Comparison of ENCODE assay signal across 8 cellular contexts in genomic region chr18:12883684-12884520, GRCh38. TPM values are rescaled to one million over a fixed set of nuclear protein-coding genes. Genes with fewer than 3 reads are reported as not detected.
DNase-seq lines count a peak whose midpoint lies in the region; ATAC-seq, FAIRE-seq and TF ChIP-seq lines count a peak whose summit lies in the region.

TSS of gene PTPN2 (minus strand) at chr18:12884237. CDS start at chr18:12884141, 96 bp downstream.

- in situ Hi-C loops in IMR-90 (cut with MboI; ENCODE audit: low sequenced_read_pairs): no loop called here

- H3K9me1 ChIP-seq in IMR-90 (ENCODE audit: insufficient read depth, low read length) (peaks cover 12% of the 10 kb centered on the region), endothelial cell of umbilical vein (replicated peaks; ENCODE audit: control insufficient read depth, extremely low read depth, insufficient read depth, low read length) (no peaks in the 10 kb centered on the region)

- DNase-seq in DMS114 treated with DMSO at 0.1 percent for 48 hours (lab: John Stamatoyannopoulos, UW; ENCODE audit: unreplicated experiment) (peak; percentile 81), IMR-90 (peak; percentile 95), OCI-LY7 (ENCODE audit: low spot score) (peak; percentile 95), activated T-cell treated with anti-CD3 and anti-CD28 coated beads for 1 hour (ENCODE audit: low read depth) (peak; percentile 84), endothelial cell of umbilical vein (ENCODE audit: low read depth, low spot score) (peak; percentile 95)
- DNase-seq in stimulated activated CD8-positive, alpha-beta memory T cell treated with anti-CD3 and anti-CD28 coated beads, Interleukin-2, amount 100 ng/mL, for 48 hours (ENCODE audit: low read depth in 2 of 2): peak; percentile 82 to 83

- H3K4me1 ChIP-seq in IMR-90 (ENCODE audit: control insufficient read depth, insufficient read depth, low read length): peaks cover 9% of the 10 kb centered on the region
- peaks cover 61% of the 10 kb centered on the region for H3K4me1 ChIP-seq in OCI-LY7 (ENCODE audit: insufficient read depth, low read length, poor library complexity, severe bottlenecking)
- H3K4me1 ChIP-seq in endothelial cell of umbilical vein (ENCODE audit: control insufficient read depth, extremely low read depth, insufficient read depth, low read length): peaks cover 6% of the 10 kb centered on the region
- peaks cover 64% of the 10 kb centered on the region for H3K4me1 ChIP-seq in mononuclear cell (ENCODE audit: insufficient read depth, low read length)

- peak; percentile 87 for FAIRE-seq in endothelial cell of umbilical vein (lab: Jason Lieb, UNC)

- peak within 1 kb of the TSS; percentile 93 to 100 for H4K8ac ChIP-seq in IMR-90 (ENCODE audit: low read depth in 2 of 2, low read length in 2 of 2)

- no TSS peak for BruUV-seq in IMR-90 (replicated peaks; lab: Mats Ljungman, UMichigan)
- BruUV-seq in OCI-LY7 (replicated peaks; lab: Mats Ljungman, UMichigan): no TSS peak
- BruUV-seq in endothelial cell of umbilical vein (replicated peaks; lab: Mats Ljungman, UMichigan): no TSS peak

- H3K79me2 ChIP-seq in OCI-LY7 (ENCODE audit: insufficient read depth, low read depth, low read length) (peaks cover 47% of the 10 kb centered on the region), endothelial cell of umbilical vein (ENCODE audit: control insufficient read depth, insufficient read depth, low read length) (peaks cover 37% of the 10 kb centered on the region)

- TF ChIP-seq POLR2A in IMR-90 (IDR thresholded peaks at IDR 0.05; ENCODE audit: low read depth, low read length) (peak; percentile 98), endothelial cell of umbilical vein (IDR thresholded peaks at IDR 0.05; ENCODE audit: low read depth, low read length) (peak; percentile 96)

- peak within 1 kb of the TSS; percentile 99 for H2BK5ac ChIP-seq in IMR-90 (ENCODE audit: low read depth, low read length, poor library complexity, severe bottlenecking)

- peak within 1 kb of the TSS; percentile 100 for H2AK9ac ChIP-seq in IMR-90 (replicated peaks; ENCODE audit: low read depth, low read length, poor library complexity)

- no peak for TF ChIP-seq RAD21 in IMR-90 (IDR thresholded peaks at IDR 0.05; ENCODE audit: low read length)

- TF ChIP-seq CTCF in IMR-90 (conservative IDR thresholded peaks at IDR 0.05; ENCODE audit: low read depth, low read length) (no peak), OCI-LY7 (conservative IDR thresholded peaks at IDR 0.05; ENCODE audit: low read length) (no peak), endothelial cell of umbilical vein (IDR thresholded peaks at IDR 0.05; ENCODE audit: extremely low read depth in 1 of 2, insufficient read depth in 1 of 2, low read depth in 1 of 2, low read length in 2 of 2) (no peak)

- H2AK5ac ChIP-seq in IMR-90 (ENCODE audit: low read depth, low read length): peak within 1 kb of the TSS; percentile 95

- H4K20me1 ChIP-seq in IMR-90 (ENCODE audit: insufficient read depth, low read length) (peaks cover 14% of the 10 kb centered on the region; the same call in 1 of the 2 replicates), OCI-LY7 (ENCODE audit: insufficient read depth, low read length) (peaks cover 35% of the 10 kb centered on the region; the same call in 1 of the 2 replicates), endothelial cell of umbilical vein (replicated peaks; ENCODE audit: control insufficient read depth, extremely low read depth, insufficient read depth, low read length) (no peaks in the 10 kb centered on the region)

- H3K9ac ChIP-seq in IMR-90 (ENCODE audit: low read depth, low read length): peak within 1 kb of the TSS; percentile 99
- H3K9ac ChIP-seq in endothelial cell of umbilical vein (replicated peaks; ENCODE audit: extremely low read depth, insufficient read depth, low read length): peak within 1 kb of the TSS; percentile 98

- H3K56ac ChIP-seq in IMR-90 (ENCODE audit: extremely low read depth, insufficient read depth, low read length): peak within 1 kb of the TSS; percentile 99

- H2AFZ ChIP-seq in IMR-90 (replicated peaks; ENCODE audit: low read length, poor library complexity) (peak within 1 kb of the TSS; percentile 100), OCI-LY7 (ENCODE audit: low read length) (peak within 1 kb of the TSS; percentile 71; the same call in 1 of the 2 replicates), endothelial cell of umbilical vein (ENCODE audit: low read depth, low read length) (peak within 1 kb of the TSS; percentile 92)

- peak within 1 kb of the TSS; percentile 87 for H4K5ac ChIP-seq in IMR-90 (ENCODE audit: low read depth, low read length)

- intact Hi-C loops in IMR-90 (cut with micrococcal nuclease) (loop anchor here (2.0 kb wide), 1 partner anchor 45 kb away; no protein-coding TSS in a partner anchor), OCI-LY7 (cut with micrococcal nuclease; ENCODE audit: unreplicated experiment) (loop anchor here (1.0 to 5.0 kb wide), 4 partner anchors 21 to 507 kb away; partner anchors contain the start of genes AFG3L2 and SEH1L), endothelial cell of umbilical vein (cut with micrococcal nuclease) (loop anchor here (2.0 to 5.0 kb wide), 3 partner anchors 55 to 492 kb away; partner anchors contain the start of gene SEH1L)

- H3K27ac ChIP-seq in IMR-90 (ENCODE audit: insufficient read depth, low read length): peak within 1 kb of the TSS; percentile 99
- peak within 1 kb of the TSS; percentile 86 for H3K27ac ChIP-seq in OCI-LY7 (ENCODE audit: low read depth, low read length, poor library complexity, severe bottlenecking)
- peak within 1 kb of the TSS; percentile 97 for H3K27ac ChIP-seq in endothelial cell of umbilical vein (ENCODE audit: insufficient read depth, low read depth, low read length)

- H3K4me3 ChIP-seq in IMR-90 (ENCODE audit: insufficient read depth, low read depth, low read length) (peak within 1 kb of the TSS; percentile 71), OCI-LY7 (ENCODE audit: low read depth, low read length, poor library complexity, severe bottlenecking) (peak within 1 kb of the TSS; percentile 78), endothelial cell of umbilical vein (replicated peaks in 1 of 3; ENCODE audit: insufficient read depth in 1 of 3, low read depth in 1 of 3, low read length in 3 of 3) (peak within 1 kb of the TSS; percentile 72 to 92 (median 74)), mononuclear cell (ENCODE audit: low read length) (peak within 1 kb of the TSS; percentile 85)

- H3K79me1 ChIP-seq in IMR-90 (ENCODE audit: low read depth in 1 of 2, low read length in 2 of 2): peaks cover 20 to 53% of the 10 kb centered on the region in 2 experiments

- H3K4ac ChIP-seq in IMR-90 (ENCODE audit: low read depth, low read length): peak within 1 kb of the TSS; percentile 100

- peak within 1 kb of the TSS; percentile 98 for H3K23ac ChIP-seq in IMR-90 (ENCODE audit: low read depth, low read length)

- 1% methylated on average over 19 of the region's 111 CpGs; no CpG with 5 or more reads in 1 of the 2 experiments for WGBS in IMR-90 (ENCODE audit: extremely low coverage in 2 of 2, insufficient read length in 1 of 2), 2 experiments

- dilution Hi-C loops in IMR-90 (cut with HindIII; ENCODE audit: low sequenced_read_pairs, unreplicated experiment): no loop called here
- dilution Hi-C loops in endothelial cell of umbilical vein (cut with MboI; ENCODE audit: extremely low pct_ligation_motif_present, low sequenced_read_pairs): no loop called here

- H3K9me2 ChIP-seq in OCI-LY7 (ENCODE audit: insufficient read depth, low read length): no peaks in the 10 kb centered on the region

- H2BK20ac ChIP-seq in IMR-90 (ENCODE audit: low read depth, low read length): 0 out of 2 replicates have a peak within 1 kb of the TSS, but pooled peaks have one; percentile 47

- peak within 1 kb of the TSS; percentile 99 for H4K91ac ChIP-seq in IMR-90 (ENCODE audit: insufficient read depth, low read depth, low read length)

- H3K27me3 ChIP-seq in IMR-90 (ENCODE audit: control insufficient read depth, insufficient read depth, low read length): no peaks in the 10 kb centered on the region
- H3K27me3 ChIP-seq in endothelial cell of umbilical vein (ENCODE audit: control insufficient read depth in 2 of 2, insufficient read depth in 2 of 2, low read length in 2 of 2): no peaks in the 10 kb centered on the region
- no peaks in the 10 kb centered on the region for H3K27me3 ChIP-seq in mononuclear cell (ENCODE audit: insufficient read depth, low read length)

- CTCF ChIA-PET in IMR-90 (lab: Yijun Ruan, JAX): interaction anchor here (0.9 to 1.5 kb wide), 2 partner anchors 43 to 101 kb away, joined by 3 read pairs; no protein-coding TSS in a partner anchor
- CTCF ChIA-PET in OCI-LY7 (lab: Charles Lee; ENCODE audit: unreplicated experiment): interaction anchor here (0.6 to 0.9 kb wide), 2 partner anchors 44 to 134 kb away, joined by 3 to 6 read pairs; no protein-coding TSS in a partner anchor
- CTCF ChIA-PET in endothelial cell of umbilical vein (lab: Charles Lee): interaction anchor here (0.6 to 4.1 kb wide), 12 partner anchors 11 to 276 kb away, joined by 3 to 21 read pairs (median 4); no protein-coding TSS in a partner anchor

- peak within 1 kb of the TSS; percentile 90 for H3K18ac ChIP-seq in IMR-90 (ENCODE audit: low read depth, low read length)

- H2BK15ac ChIP-seq in IMR-90 (ENCODE audit: low read depth, low read length): peak within 1 kb of the TSS; percentile 96; the same call in 1 of the 3 replicates

- H3K36me3 ChIP-seq in IMR-90 (ENCODE audit: control insufficient read depth, insufficient read depth, low read length) (no peaks in the 10 kb centered on the region), OCI-LY7 (ENCODE audit: insufficient read depth, low read length) (no peaks in the 10 kb centered on the region; the same call in 1 of the 2 replicates), endothelial cell of umbilical vein (ENCODE audit: control insufficient read depth in 2 of 2, extremely low read depth in 1 of 2, insufficient read depth in 2 of 2, low read length in 2 of 2) (no peaks in the 10 kb centered on the region)

- H3K4me2 ChIP-seq in IMR-90 (ENCODE audit: low read depth, low read length): peak within 1 kb of the TSS; percentile 100
- H3K4me2 ChIP-seq in OCI-LY7 (ENCODE audit: low read length): peak within 1 kb of the TSS; percentile 99
- peak within 1 kb of the TSS; percentile 99 for H3K4me2 ChIP-seq in endothelial cell of umbilical vein (ENCODE audit: insufficient read depth, low read length)

- H2BK120ac ChIP-seq in IMR-90 (ENCODE audit: low read depth, low read length): peak within 1 kb of the TSS; percentile 94

- POLR2A ChIA-PET in IMR-90 (lab: Charles Lee; ENCODE audit: unreplicated experiment) (interaction anchor here (0.6 to 1.0 kb wide), 15 partner anchors 9 to 866 kb away, joined by 3 to 18 read pairs (median 5); no protein-coding TSS in a partner anchor), OCI-LY7 (lab: Charles Lee) (interaction anchor here (0.6 to 4.0 kb wide), 30 partner anchors 11 to 255 kb away, joined by 3 to 52 read pairs (median 3); partner anchors contain the start of genes CEP192 and SEH1L), endothelial cell of umbilical vein (lab: Charles Lee) (interaction anchor here (0.6 to 1.3 kb wide), 12 partner anchors 11 to 507 kb away, joined by 3 to 11 read pairs (median 4); partner anchors contain the start of gene AFG3L2)

- peak within 1 kb of the TSS; percentile 100 for H3K14ac ChIP-seq in IMR-90 (replicated peaks; ENCODE audit: low read depth, low read length)

- ATAC-seq in GM21529 (IDR thresholded peaks at IDR 0.05; ENCODE audit: unreplicated experiment): peak; percentile 52
- peak; percentile 92 for ATAC-seq in IMR-90 (ENCODE audit: low read depth)

- H3K9me3 ChIP-seq in IMR-90 (ENCODE audit: control insufficient read depth, insufficient read depth, low read length): no peaks in the 10 kb centered on the region
- H3K9me3 ChIP-seq in OCI-LY7 (ENCODE audit: low read length): no peaks in the 10 kb centered on the region
- no peaks in the 10 kb centered on the region for H3K9me3 ChIP-seq in endothelial cell of umbilical vein (replicated peaks; ENCODE audit: control insufficient read depth, insufficient read depth, low read length)
- no peaks in the 10 kb centered on the region for H3K9me3 ChIP-seq in mononuclear cell (ENCODE audit: low read depth, low read length)

RNA-seq across cellular contexts. Expression of gene PTPN2, which starts in this region (rescaled TPM):
- 30.6 and 36.9 TPM in 2 replicates for total RNA-seq in IMR-90 (2012; rRNA removed)
- polyA plus RNA-seq in IMR-90 (2012; rRNA removed): 10.9 and 13.2 TPM in 2 replicates
- 2.4 and 3.9 TPM in 2 replicates for polyA plus RNA-seq in IMR-90 (2012; cell fraction: cytosol; rRNA removed)
- 3.7 and 32.1 TPM in 2 replicates for polyA plus RNA-seq in IMR-90 (2012; cell fraction: nucleus; rRNA removed; ENCODE audit: low replicate concordance)
- 69.7 and 85.0 TPM in 2 replicates for total RNA-seq in OCI-LY7 (2014; rRNA removed; shearing (Covaris generic))
- 54.9 and 64.2 TPM in 2 replicates for total RNA-seq in OCI-LY7 (2022)
- 20.9 and 21.7 TPM in 2 replicates for total RNA-seq in endothelial cell of umbilical vein
- 4.9 and 8.2 TPM in 2 replicates for polyA plus RNA-seq in endothelial cell of umbilical vein
- polyA plus RNA-seq in endothelial cell of umbilical vein (2011; cell fraction: cytosol; rRNA removed): 10.4 and 10.5 TPM in 2 replicates
- polyA plus RNA-seq in endothelial cell of umbilical vein (2011; cell fraction: nucleus; rRNA removed): 18.8 and 22.0 TPM in 2 replicates
- polyA plus RNA-seq in endothelial cell of umbilical vein (2012): 12.2 and 19.3 TPM in 2 replicates
- polyA minus RNA-seq in endothelial cell of umbilical vein: 10.2 and 16.1 TPM in 2 replicates
- 26.3 TPM for polyA minus RNA-seq in endothelial cell of umbilical vein (2011; cell fraction: cytosol; rRNA and poly(A)+ RNA removed)
- polyA minus RNA-seq in endothelial cell of umbilical vein (2011; cell fraction: nucleus; rRNA and poly(A)+ RNA removed): 13.1 and 17.0 TPM in 2 replicates
- total RNA-seq in mononuclear cell: 63.1 TPM

Comparison
In these comparisons a context has a peak if more than half of its experiments do, and no peak if none do; other contexts are left out.
1. Peak in every context shown above with its lines: DNase-seq, ATAC-seq, H3K4me3 ChIP-seq and H3K27ac ChIP-seq.